14 cellular contexts compared by ENCODE assay signal in the genomic region with DNA sequence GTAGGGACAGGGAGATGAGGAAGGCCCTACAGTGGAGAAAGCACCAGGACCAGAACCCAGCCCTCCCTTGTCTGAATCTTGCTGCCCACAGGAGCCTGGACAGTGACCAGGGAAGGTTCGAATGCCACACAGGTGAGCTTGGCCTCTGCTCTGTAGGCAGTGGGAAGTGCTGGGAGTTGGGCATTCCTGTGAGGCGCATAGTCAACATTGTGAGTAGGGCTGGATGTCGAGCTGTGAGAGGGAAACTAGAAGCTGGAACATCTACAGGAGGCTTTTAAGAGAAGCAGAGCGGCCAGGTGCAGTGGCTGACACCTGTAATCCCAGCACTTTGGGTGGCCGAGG. TPM values are rescaled to one million over a fixed set of nuclear protein-coding genes. Genes with fewer than 3 reads are reported as not detected.
A peak's percentile ranks its signal among the peaks of the same experiment; 100 is the strongest.
DNase-seq lines count a peak whose midpoint lies in the region; ATAC-seq and TF ChIP-seq lines count a peak whose summit lies in the region.
"Had no signal": no experiment of that assay in that cellular context is flagged by ENCODE, and none has a peak within 500 bp of the region (broad histone marks: within the 10 kb centered on the region; RNA-seq: fewer than 3 reads in every experiment).

No MANE protein-coding gene starts in this region.

- no peak overlapping the region for H3K9ac ChIP-seq in neural progenitor cell

- CTCF ChIA-PET in RWPE1 (lab: Yijun Ruan, JAX), result interaction anchor here (0.5 kb wide), 1 partner anchor 140 kb away, joined by 4 read pairs; no protein-coding TSS in a partner anchor
- CTCF ChIA-PET in activated CD4-positive, alpha-beta T cell treated with anti-CD3 and anti-CD28 coated beads, Interleukin-2, amount 10 ng/mL, durations not matched to agents 7 days and 5 days (lab: Charles Lee), result no interaction called here

- H3K4me1 Mint-ChIP-seq in neural progenitor cell, result peaks cover 10% of the 10 kb centered on the region
- H3K4me1 Mint-ChIP-seq in activated CD4-positive, alpha-beta T cell treated with anti-CD3 and anti-CD28 coated beads, Interleukin-2, amount 10 ng/mL, durations not matched to agents 7 days and 5 days, result peaks cover 12% of the 10 kb centered on the region

- H3K27ac ChIP-seq in RWPE1 (0 out of 2 replicates have a peak overlapping the region, but pooled peaks have one; percentile 6), hepatocyte (peak overlapping the region; percentile 53), neural progenitor cell (no peak overlapping the region), thyroid gland (peak overlapping the region in 1 of 3 donors; percentile 26)
- H3K27ac ChIP-seq: C4-2B, SJSA1 had no signal

- no peaks in the 10 kb centered on the region for H3K9me3 ChIP-seq in hepatocyte (ENCODE audit: low read depth)
- no peaks in the 10 kb centered on the region for H3K9me3 ChIP-seq in neural progenitor cell (ENCODE audit: low read depth)
- H3K9me3 ChIP-seq in thyroid gland, result no peaks in the 10 kb centered on the region
- H3K9me3 ChIP-seq: SJSA1 had no signal

- H4K20me1 ChIP-seq in hepatocyte (ENCODE audit: insufficient read depth, poor library complexity, severe bottlenecking) (no peaks in the 10 kb centered on the region), neural progenitor cell (ENCODE audit: low read depth) (no peaks in the 10 kb centered on the region)

- no peak overlapping the region for H2AFZ ChIP-seq in hepatocyte
- no peak overlapping the region for H2AFZ ChIP-seq in neural progenitor cell (replicated peaks)

- H3K79me2 ChIP-seq in hepatocyte, result no peaks in the 10 kb centered on the region
- H3K79me2 ChIP-seq in neural progenitor cell (ENCODE audit: low read depth), result no peaks in the 10 kb centered on the region

- H3K36me3 Mint-ChIP-seq in neural progenitor cell, result no peaks in the 10 kb centered on the region
- no peaks in the 10 kb centered on the region for H3K36me3 Mint-ChIP-seq in activated CD4-positive, alpha-beta T cell treated with anti-CD3 and anti-CD28 coated beads, Interleukin-2, amount 10 ng/mL, durations not matched to agents 7 days and 5 days (ENCODE audit: low read depth)

- no peaks in the 10 kb centered on the region for H3K27me3 ChIP-seq in hepatocyte
- H3K27me3 ChIP-seq in neural progenitor cell, result no peaks in the 10 kb centered on the region
- H3K27me3 ChIP-seq in thyroid gland, result no peaks in the 10 kb centered on the region
- H3K27me3 ChIP-seq: SJSA1 had no signal

- WGBS in hepatocyte (ENCODE audit: low lambda C conversion rate, missing lambda C conversion rate), result 82% methylated on average over 5 of the region's 5 CpGs
- 57 to 88% methylated on average over 5 of the region's 5 CpGs for WGBS in thyroid gland, 2 donors

- no peak overlapping the region for H3K4me3 ChIP-seq in hepatocyte
- H3K4me3 ChIP-seq in neural progenitor cell, result no peak overlapping the region
- no peak overlapping the region for H3K4me3 ChIP-seq in thyroid gland (replicated peaks in 1 of 3)
- H3K4me3 ChIP-seq: SJSA1 had no signal

- intact Hi-C loops in thyroid gland (cut with DNase I), result no loop called here

- H3K27ac Mint-ChIP-seq in neural progenitor cell, result peak overlapping the region; percentile 42
- H3K27ac Mint-ChIP-seq in activated CD4-positive, alpha-beta T cell treated with anti-CD3 and anti-CD28 coated beads, Interleukin-2, amount 10 ng/mL, durations not matched to agents 7 days and 5 days, result no peak overlapping the region

- TF ChIP-seq POLR2A in thyroid gland (IDR thresholded peaks at IDR 0.05), result no peak

- no peak overlapping the region for H3K4me2 ChIP-seq in hepatocyte
- H3K4me2 ChIP-seq in neural progenitor cell, result no peak overlapping the region

- no peaks in the 10 kb centered on the region for H3F3A ChIP-seq in neural progenitor cell (ENCODE audit: low read depth)

- H3K4me1 ChIP-seq in hepatocyte (ENCODE audit: insufficient read depth) (no peaks in the 10 kb centered on the region), neural progenitor cell (no peaks in the 10 kb centered on the region), thyroid gland (peaks cover 13 to 14% of the 10 kb centered on the region in 2 donors)

- H3K27me3 Mint-ChIP-seq in neural progenitor cell (ENCODE audit: insufficient read depth, low read depth), result peaks cover 12% of the 10 kb centered on the region
- no peaks in the 10 kb centered on the region for H3K27me3 Mint-ChIP-seq in activated CD4-positive, alpha-beta T cell treated with anti-CD3 and anti-CD28 coated beads, Interleukin-2, amount 10 ng/mL, durations not matched to agents 7 days and 5 days

- POLR2A ChIA-PET in RWPE1 (lab: Yijun Ruan, JAX; ENCODE audit: low non-redundant PET), result no interaction called here
- POLR2A ChIA-PET in activated CD4-positive, alpha-beta T cell treated with anti-CD3 and anti-CD28 coated beads, Interleukin-2, amount 10 ng/mL, durations not matched to agents 7 days and 5 days (lab: Charles Lee), result no interaction called here

- H3K36me3 ChIP-seq in hepatocyte (replicated peaks; ENCODE audit: insufficient read depth, low read depth), result no peaks in the 10 kb centered on the region
- H3K36me3 ChIP-seq in neural progenitor cell, result no peaks in the 10 kb centered on the region
- H3K36me3 ChIP-seq in thyroid gland, result no peaks in the 10 kb centered on the region
- H3K36me3 ChIP-seq: SJSA1 had no signal

- TF ChIP-seq CTCF in RWPE1 (conservative IDR thresholded peaks at IDR 0.05; ENCODE audit: low read depth) (no peak), hepatocyte (IDR thresholded peaks at IDR 0.05; ENCODE audit: poor library complexity) (no peak), neural progenitor cell (IDR thresholded peaks at IDR 0.05) (no peak), thyroid gland (IDR thresholded peaks at IDR 0.05) (no peak)

- H3K4me3 Mint-ChIP-seq in neural progenitor cell, result no peak overlapping the region
- H3K4me3 Mint-ChIP-seq in activated CD4-positive, alpha-beta T cell treated with anti-CD3 and anti-CD28 coated beads, Interleukin-2, amount 10 ng/mL, durations not matched to agents 7 days and 5 days, result no peak overlapping the region

- no peaks in the 10 kb centered on the region for H3K9me3 Mint-ChIP-seq in neural progenitor cell
- no peaks in the 10 kb centered on the region for H3K9me3 Mint-ChIP-seq in activated CD4-positive, alpha-beta T cell treated with anti-CD3 and anti-CD28 coated beads, Interleukin-2, amount 10 ng/mL, durations not matched to agents 7 days and 5 days

- ATAC-seq in GM18861 (IDR thresholded peaks at IDR 0.05; ENCODE audit: unreplicated experiment) (no peak), HG03196 (IDR thresholded peaks at IDR 0.05; ENCODE audit: unreplicated experiment) (no peak)

- H3K9me2 ChIP-seq in hepatocyte (replicated peaks; ENCODE audit: insufficient read depth), result no peaks in the 10 kb centered on the region

- DNase-seq in RWPE1 (ENCODE audit: low spot score) (no peak), hepatocyte (ENCODE audit: low spot score) (no peak), neural progenitor cell (ENCODE audit: low spot score) (no peak), thyroid gland (peak; percentile 12 to 61)
- DNase-seq in activated CD4-positive, alpha-beta T cell treated with anti-CD3 and anti-CD28 coated beads, Interleukin-2, amount 10 ng/mL, durations not matched to agents 7 days and 5 days, result no peak
- DNase-seq: ACHN, DND-41, HCEC 1CT, NCI-H1092 treated with DMSO at 0.1 percent for 48 hours, NCI-H510A had no signal

RNA-seq across cellular contexts. Expression of a gene that starts 20.3 kb away (rescaled TPM):
- total RNA-seq in hepatocyte (81.8 and 85.3 TPM in 2 replicates), neural progenitor cell (ENCODE audit: low replicate concordance) (35.0 and 54.9 TPM in 2 replicates), thyroid gland (10 to 100 TPM; 27.7 to 51.9 (median 45.9) TPM)
- 90.1 and 91.2 TPM in 2 replicates for polyA plus RNA-seq in hepatocyte
- total RNA-seq in activated CD4-positive, alpha-beta T cell treated with anti-CD3 and anti-CD28 coated beads, Interleukin-2, amount 10 ng/mL, durations not matched to agents 7 days and 5 days, result 10 to 100 TPM; 47.5 to 58.4 TPM

RNA-seq across cellular contexts. Expression of a gene that starts 23.4 kb away (rescaled TPM):
- 2.6 TPM in 2 replicates for total RNA-seq in hepatocyte
- polyA plus RNA-seq in hepatocyte, result 3.7 and 5.7 TPM in 2 replicates
- total RNA-seq in neural progenitor cell (ENCODE audit: low replicate concordance), result 10.3 and 18.7 TPM in 2 replicates
- 1 to 10 TPM in 2 of 4 donors, under 1 TPM in 2; 0.40 to 2.8 (median 1.5) TPM for total RNA-seq in thyroid gland
- total RNA-seq in activated CD4-positive, alpha-beta T cell treated with anti-CD3 and anti-CD28 coated beads, Interleukin-2, amount 10 ng/mL, durations not matched to agents 7 days and 5 days, result 10 to 100 TPM; 26.9 to 28.2 TPM

RNA-seq across cellular contexts. Expression of a gene that starts 47.8 kb away (rescaled TPM):
- total RNA-seq in hepatocyte (not detected in 2 replicates), neural progenitor cell (ENCODE audit: low replicate concordance) (not detected in 2 replicates), thyroid gland (under 1 TPM in 1 of 4 donors, not detected in 3; 0.40 TPM)
- polyA plus RNA-seq in hepatocyte, result not detected in 2 replicates
- under 1 TPM; 0.55 to 0.65 TPM for total RNA-seq in activated CD4-positive, alpha-beta T cell treated with anti-CD3 and anti-CD28 coated beads, Interleukin-2, amount 10 ng/mL, durations not matched to agents 7 days and 5 days
- total RNA-seq: SJSA1 had no signal

Comparison
In these comparisons a context has a peak if more than half of its experiments do, and no peak if none do; other contexts are left out.
1. DNase-seq: peak in thyroid gland (2 of 2); none in RWPE1 (single experiment), hepatocyte (single experiment), neural progenitor cell (single experiment) and activated CD4-positive, alpha-beta T cell treated with anti-CD3 and anti-CD28 coated beads, Interleukin-2, amount 10 ng/mL, durations not matched to agents 7 days and 5 days (single experiment).